In genomic region chr5:41925555-41925946, GRCh38 we compare ENCODE assay signal across 8 cellular contexts. TPM values are rescaled to one million over a fixed set of nuclear protein-coding genes. Genes with fewer than 3 reads are reported as not detected.
DNase-seq lines count a peak whose midpoint lies in the region; ATAC-seq and TF ChIP-seq lines count a peak whose summit lies in the region.

No MANE protein-coding gene starts in this region.

- peak overlapping the region; percentile 84 for H3K56ac ChIP-seq in mesendoderm (ENCODE audit: low read length)

- WGBS in mesendoderm (ENCODE audit: extremely low coverage, insufficient coverage, low lambda C conversion rate): no CpG with 5 or more reads among the region's 18 CpGs

- H3K27ac ChIP-seq in mesendoderm (ENCODE audit: low read depth, low read length): no peak overlapping the region

- no peak overlapping the region for H3K23ac ChIP-seq in mesendoderm (ENCODE audit: low read length)

- peak overlapping the region; percentile 78 for H3K4me3 Mint-ChIP-seq in T-helper 1 cell treated with Interleukin-12 subunit alpha and Interleukin-12 subunit beta and Interleukin-4 antibody, amounts not matched to agents 30 μg/mL and 1 μg/mL, for 36 hours
- peak overlapping the region; percentile 81 to 90 for H3K4me3 Mint-ChIP-seq in effector memory CD8-positive, alpha-beta T cell

- DNase-seq in C1 segment of cervical spinal cord (lab: John Stamatoyannopoulos, UW) (peak in 11 of 14 donors; percentile 18 to 65 (median 49)), mesendoderm (no peak), superior temporal gyrus (ENCODE audit: extremely low spot score) (peak; percentile 45), GM13977 (ENCODE audit: low spot score) (no peak)
- peak in 2 of 3 experiments; percentile 25 to 26 for DNase-seq in effector memory CD8-positive, alpha-beta T cell

- H3K27ac Mint-ChIP-seq in T-helper 1 cell treated with Interleukin-12 subunit alpha and Interleukin-12 subunit beta and Interleukin-4 antibody, amounts not matched to agents 30 μg/mL and 1 μg/mL, for 36 hours: peak overlapping the region; percentile 90
- peak overlapping the region; percentile 97 to 98 for H3K27ac Mint-ChIP-seq in effector memory CD8-positive, alpha-beta T cell

- H3K9ac ChIP-seq in mesendoderm (ENCODE audit: low read length): peak overlapping the region; percentile 50

- H4K5ac ChIP-seq in mesendoderm (ENCODE audit: low read length): no peak overlapping the region

- peak overlapping the region; percentile 41 for H3K4me3 ChIP-seq in mesendoderm (ENCODE audit: low read length)

- ATAC-seq in GM19043 (IDR thresholded peaks at IDR 0.05; ENCODE audit: low read depth, unreplicated experiment): peak; percentile 15
- ATAC-seq in HG03469 (IDR thresholded peaks at IDR 0.05; ENCODE audit: unreplicated experiment): peak; percentile 9
- no peak for ATAC-seq in effector memory CD8-positive, alpha-beta T cell (replicated peaks)

- no peak overlapping the region for H2BK5ac ChIP-seq in mesendoderm (ENCODE audit: low read length)

- peak overlapping the region; percentile 10 for H3K18ac ChIP-seq in mesendoderm (ENCODE audit: low read length)

- no peaks in the 10 kb centered on the region for H3K36me3 ChIP-seq in mesendoderm (ENCODE audit: control insufficient read depth, insufficient read depth, low read length)

- TF ChIP-seq CTCF in GM13977 (IDR thresholded peaks at IDR 0.05; ENCODE audit: extremely low read depth, insufficient read depth, missing control alignments): no peak

- no peaks in the 10 kb centered on the region for H3K79me2 ChIP-seq in mesendoderm (ENCODE audit: control insufficient read depth, insufficient read depth, low read length)

- in situ Hi-C loops in GM13977 (cut with MboI; ENCODE audit: low pct_unique_long_range_greater_than_20kb, low sequenced_read_pairs, unreplicated experiment): no loop called here

- H4K8ac ChIP-seq in mesendoderm (ENCODE audit: low read depth, low read length): peak overlapping the region; percentile 96

- H3K9me3 Mint-ChIP-seq in T-helper 1 cell treated with Interleukin-12 subunit alpha and Interleukin-12 subunit beta and Interleukin-4 antibody, amounts not matched to agents 30 μg/mL and 1 μg/mL, for 36 hours: no peaks in the 10 kb centered on the region
- H3K9me3 Mint-ChIP-seq in effector memory CD8-positive, alpha-beta T cell: no peaks in the 10 kb centered on the region

- H3K4me1 Mint-ChIP-seq in T-helper 1 cell treated with Interleukin-12 subunit alpha and Interleukin-12 subunit beta and Interleukin-4 antibody, amounts not matched to agents 30 μg/mL and 1 μg/mL, for 36 hours (ENCODE audit: low read depth): peaks cover 22% of the 10 kb centered on the region
- peaks cover 12 to 23% of the 10 kb centered on the region in 2 donors for H3K4me1 Mint-ChIP-seq in effector memory CD8-positive, alpha-beta T cell (ENCODE audit: low read depth in 2 of 2)

- no peaks in the 10 kb centered on the region for H3K27me3 ChIP-seq in mesendoderm (ENCODE audit: insufficient read depth, low read length, poor library complexity)

- H3K4ac ChIP-seq in mesendoderm (ENCODE audit: low read depth, low read length): no peak overlapping the region

- H2BK15ac ChIP-seq in mesendoderm (replicated peaks; ENCODE audit: low read depth): no peak overlapping the region

- H2BK120ac ChIP-seq in mesendoderm (ENCODE audit: low read depth, low read length): no peak overlapping the region

- H2AK5ac ChIP-seq in mesendoderm (ENCODE audit: low read length): no peak overlapping the region

- H3K4me2 ChIP-seq in mesendoderm (ENCODE audit: low read length): peak overlapping the region; percentile 27

- H3K79me1 ChIP-seq in mesendoderm (ENCODE audit: low read length): no peaks in the 10 kb centered on the region

- H3K4me1 ChIP-seq in mesendoderm (ENCODE audit: control insufficient read depth, low read depth, low read length): peaks cover 1% of the 10 kb centered on the region

- no peaks in the 10 kb centered on the region for H3K27me3 Mint-ChIP-seq in T-helper 1 cell treated with Interleukin-12 subunit alpha and Interleukin-12 subunit beta and Interleukin-4 antibody, amounts not matched to agents 30 μg/mL and 1 μg/mL, for 36 hours (ENCODE audit: low read depth)
- no peaks in the 10 kb centered on the region for H3K27me3 Mint-ChIP-seq in effector memory CD8-positive, alpha-beta T cell

- peaks cover 16% of the 10 kb centered on the region for H3K36me3 Mint-ChIP-seq in T-helper 1 cell treated with Interleukin-12 subunit alpha and Interleukin-12 subunit beta and Interleukin-4 antibody, amounts not matched to agents 30 μg/mL and 1 μg/mL, for 36 hours (ENCODE audit: low read depth)
- H3K36me3 Mint-ChIP-seq in effector memory CD8-positive, alpha-beta T cell (ENCODE audit: insufficient read depth): peaks cover 29% of the 10 kb centered on the region

RNA-seq across cellular contexts. Expression of gene FBXO4, which starts 0.5 kb away (rescaled TPM):
- 0.63 TPM for polyA plus RNA-seq in mesendoderm (2013, experiment 1 of 2)
- polyA plus RNA-seq in mesendoderm (2013, experiment 2 of 2): 0.85 TPM

RNA-seq across cellular contexts. Expression of gene RIMOC1, which starts 21.4 kb away (rescaled TPM):
- 17.3 TPM for polyA plus RNA-seq in mesendoderm (2013, experiment 1 of 2)
- polyA plus RNA-seq in mesendoderm (2013, experiment 2 of 2): 16.4 TPM

RNA-seq across cellular contexts. Expression of gene OXCT1, which starts 55.3 kb away (rescaled TPM):
- polyA plus RNA-seq in mesendoderm (2013, experiment 1 of 2): 15.9 TPM
- polyA plus RNA-seq in mesendoderm (2013, experiment 2 of 2): 17.1 TPM

Comparison
In these comparisons a context has a peak if more than half of its experiments do, and no peak if none do; other contexts are left out.
1. DNase-seq: peak in C1 segment of cervical spinal cord (11 of 14), effector memory CD8-positive, alpha-beta T cell (2 of 3) and superior temporal gyrus (single experiment); none in mesendoderm (single experiment) and GM13977 (single experiment).